8 cellular contexts compared by ENCODE assay signal in genomic region chr14:20683125-20683895, GRCh38. TPM values are rescaled to one million over a fixed set of nuclear protein-coding genes. Genes with fewer than 3 reads are reported as not detected.
DNase-seq lines count a peak whose midpoint lies in the region; ATAC-seq and TF ChIP-seq lines count a peak whose summit lies in the region.

No MANE protein-coding gene starts in this region.

- H3K36me3 ChIP-seq in esophagus (ENCODE audit: control insufficient read depth in 2 of 2, insufficient read depth in 2 of 2, low read length in 1 of 2) (no peaks in the 10 kb centered on the region), mucosa of rectum (ENCODE audit: control insufficient read depth in 2 of 2, insufficient read depth in 2 of 2, low read length in 2 of 2) (no peaks in the 10 kb centered on the region)

- ATAC-seq in GM18909 (IDR thresholded peaks at IDR 0.05; ENCODE audit: poor library complexity, unreplicated experiment) (peak; percentile 30), HG03354 (IDR thresholded peaks at IDR 0.05; ENCODE audit: poor library complexity, severe bottlenecking, unreplicated experiment) (peak; percentile 33)

- peak overlapping the region; percentile 99 for H3K9ac ChIP-seq in mucosa of rectum (ENCODE audit: low read depth in 1 of 2, low read length in 2 of 2)

- DNase-seq in AG10803 (ENCODE audit: low read depth): peak; percentile 92
- DNase-seq in NOMO-1 treated with dmso at 0.1 percent for 144 hours (lab: John Stamatoyannopoulos, UW; ENCODE audit: unreplicated experiment): peak; percentile 71
- peak; percentile 67 for DNase-seq in activated CD8-positive, alpha-beta memory T cell treated with anti-CD3 and anti-CD28 coated beads, Interleukin-2, amount 50 U/mL, for 24 hours (ENCODE audit: extremely low read depth)
- DNase-seq in stimulated activated CD8-positive, alpha-beta memory T cell treated with anti-CD3 and anti-CD28 coated beads, Interleukin-4, amount 100 ng/mL, for 4 hours (ENCODE audit: low read depth in 2 of 2, low spot score in 1 of 2): peak; percentile 50 to 59

- H3K9me3 ChIP-seq in esophagus (ENCODE audit: control insufficient read depth in 2 of 2, insufficient read depth in 1 of 2, low read depth in 1 of 2, low read length in 1 of 2): no peaks in the 10 kb centered on the region
- H3K9me3 ChIP-seq in mucosa of rectum (ENCODE audit: control insufficient read depth in 2 of 2, low read length in 2 of 2): no peaks in the 10 kb centered on the region

- WGBS in esophagus, 2 donors: 0 to 1% methylated on average over 38 of the region's 38 CpGs

- peak overlapping the region; percentile 93 for H3K4me3 ChIP-seq in AG10803 (ENCODE audit: low read length)
- peak overlapping the region; percentile 68 to 87 for H3K4me3 ChIP-seq in esophagus (ENCODE audit: low read depth in 1 of 2, low read length in 2 of 2)
- H3K4me3 ChIP-seq in mucosa of rectum (ENCODE audit: low read length in 2 of 2): peak overlapping the region; percentile 91 to 96

- H3K27ac ChIP-seq in esophagus (ENCODE audit: low read depth in 2 of 2, low read length in 1 of 2): peak overlapping the region; percentile 100
- peak overlapping the region; percentile 99 to 100 for H3K27ac ChIP-seq in mucosa of rectum (ENCODE audit: low read depth in 2 of 2, low read length in 2 of 2)

- no peaks in the 10 kb centered on the region for H3K27me3 ChIP-seq in esophagus (ENCODE audit: control insufficient read depth in 1 of 2, insufficient read depth in 2 of 2, low read length in 2 of 2)
- H3K27me3 ChIP-seq in mucosa of rectum (ENCODE audit: control insufficient read depth in 2 of 2, insufficient read depth in 2 of 2, low read length in 2 of 2): no peaks in the 10 kb centered on the region

- no peak for TF ChIP-seq CTCF in AG10803 (conservative IDR thresholded peaks at IDR 0.05; ENCODE audit: low read length)

- H3K4me1 ChIP-seq in esophagus (ENCODE audit: control insufficient read depth in 2 of 2, insufficient read depth in 2 of 2, low read length in 1 of 2) (peaks cover 0 to 2% of the 10 kb centered on the region in 2 donors), mucosa of rectum (ENCODE audit: control insufficient read depth in 2 of 2, insufficient read depth in 2 of 2, low read length in 2 of 2) (peaks cover 45 to 56% of the 10 kb centered on the region in 2 donors)

RNA-seq across cellular contexts. Expression of gene RNASE4, which starts 1.1 kb away (rescaled TPM):
- 10 to 100 TPM in 1 of 2 donors, 1 to 10 TPM in 1; 4.4 to 18.6 TPM for polyA plus RNA-seq in esophagus

RNA-seq across cellular contexts. Expression of gene ANG, which starts 5.3 kb away (rescaled TPM):
- polyA plus RNA-seq in esophagus: 1 to 10 TPM; 4.6 to 8.4 TPM

RNA-seq across cellular contexts. Expression of gene OR6S1, which starts 41.8 kb away (rescaled TPM):
- polyA plus RNA-seq in esophagus: not detected

Comparison
In these comparisons a context has a peak if more than half of its experiments do, and no peak if none do; other contexts are left out.
1. Peak in every context shown above with its lines: DNase-seq, ATAC-seq, H3K4me3 ChIP-seq and H3K27ac ChIP-seq.